Comparison of ENCODE assay signal across 14 cellular contexts in genomic region chr2:235506291-235506996, GRCh38. TPM values are rescaled to one million over a fixed set of nuclear protein-coding genes. Genes with fewer than 3 reads are reported as not detected.
DNase-seq lines count a peak whose midpoint lies in the region; ATAC-seq and TF ChIP-seq lines count a peak whose summit lies in the region.
"Had no signal": no experiment of that assay in that cellular context is flagged by ENCODE, and none has a peak within 500 bp of the region (broad histone marks: within the 10 kb centered on the region; RNA-seq: fewer than 3 reads in every experiment).

No MANE protein-coding gene starts in this region.

- no peak for TF ChIP-seq CTCF in RWPE1 (conservative IDR thresholded peaks at IDR 0.05; ENCODE audit: low read depth)
- no peak for TF ChIP-seq CTCF in upper lobe of right lung (IDR thresholded peaks at IDR 0.05)

- peak overlapping the region; percentile 59 for H3K27ac ChIP-seq in RWPE1
- peak overlapping the region; percentile 59 to 63 for H3K27ac ChIP-seq in mucosa of rectum (ENCODE audit: low read depth in 2 of 2, low read length in 2 of 2)
- no peak overlapping the region for H3K27ac ChIP-seq in upper lobe of right lung
- H3K27ac ChIP-seq: foreskin keratinocyte had no signal

- POLR2A ChIA-PET in RWPE1 (lab: Yijun Ruan, JAX; ENCODE audit: low non-redundant PET), result no interaction called here

- H3K4me3 ChIP-seq in mucosa of rectum (ENCODE audit: low read length in 2 of 2) (peak overlapping the region in 1 of 2 donors; percentile 37), upper lobe of right lung (no peak overlapping the region)

- H3K4me1 ChIP-seq in mucosa of rectum (ENCODE audit: control insufficient read depth in 2 of 2, insufficient read depth in 2 of 2, low read length in 2 of 2) (peaks cover 33 to 39% of the 10 kb centered on the region in 2 donors), upper lobe of right lung (peaks cover 39% of the 10 kb centered on the region)

- H3K27me3 ChIP-seq in mucosa of rectum (ENCODE audit: control insufficient read depth in 2 of 2, insufficient read depth in 2 of 2, low read length in 2 of 2) (no peaks in the 10 kb centered on the region), upper lobe of right lung (no peaks in the 10 kb centered on the region)
- H3K27me3 ChIP-seq: foreskin keratinocyte had no signal

- H3K4me1 Mint-ChIP-seq in activated T-helper 17 cell treated with anti-CD3 and anti-CD28 coated beads, Interleukin-2, amount 50 U/mL, for 72 hours, result peaks cover 6% of the 10 kb centered on the region

- H3K9me3 ChIP-seq in mucosa of rectum (ENCODE audit: control insufficient read depth in 2 of 2, low read length in 2 of 2) (no peaks in the 10 kb centered on the region), upper lobe of right lung (no peaks in the 10 kb centered on the region)

- no peak overlapping the region for H3K4me3 Mint-ChIP-seq in activated T-helper 17 cell treated with anti-CD3 and anti-CD28 coated beads, Interleukin-2, amount 50 U/mL, for 72 hours
- H3K4me3 Mint-ChIP-seq: natural killer cell treated with Interleukin-12 subunit alpha and Interleukin-12 subunit beta and Interleukin-15 and Interleukin-18, amount 100 ng/mL, for 72 hours had no signal

- ATAC-seq in upper lobe of right lung, result no peak
- ATAC-seq in stimulated activated naive CD8-positive, alpha-beta T cell treated with anti-CD3 and anti-CD28 coated beads, Interleukin-15, Interleukin-2, amounts not matched to agents 100 U/mL and 50 U/mL, for 24 hours, result no peak
- no peak for ATAC-seq in activated T-helper 17 cell treated with anti-CD3 and anti-CD28 coated beads, Interleukin-2, amount 50 U/mL, for 72 hours (replicated peaks)
- ATAC-seq: foreskin keratinocyte had no signal

- peaks cover 37% of the 10 kb centered on the region for H3K27me3 Mint-ChIP-seq in activated T-helper 17 cell treated with anti-CD3 and anti-CD28 coated beads, Interleukin-2, amount 50 U/mL, for 72 hours

- CTCF ChIA-PET in RWPE1 (lab: Yijun Ruan, JAX), result interaction anchor here (0.6 kb wide), 1 partner anchor 57 kb away, joined by 3 read pairs; no protein-coding TSS in a partner anchor

- H3K36me3 ChIP-seq in mucosa of rectum (ENCODE audit: control insufficient read depth in 2 of 2, insufficient read depth in 2 of 2, low read length in 2 of 2) (no peaks in the 10 kb centered on the region), upper lobe of right lung (no peaks in the 10 kb centered on the region)

- no peak overlapping the region for H3K27ac Mint-ChIP-seq in activated T-helper 17 cell treated with anti-CD3 and anti-CD28 coated beads, Interleukin-2, amount 50 U/mL, for 72 hours
- H3K27ac Mint-ChIP-seq: natural killer cell treated with Interleukin-12 subunit alpha and Interleukin-12 subunit beta and Interleukin-15 and Interleukin-18, amount 100 ng/mL, for 72 hours had no signal

- intact Hi-C loops in upper lobe of right lung (cut with DNase I), result no loop called here

- H3K9me3 Mint-ChIP-seq in activated T-helper 17 cell treated with anti-CD3 and anti-CD28 coated beads, Interleukin-2, amount 50 U/mL, for 72 hours, result no peaks in the 10 kb centered on the region
- H3K9me3 Mint-ChIP-seq: natural killer cell treated with Interleukin-12 subunit alpha and Interleukin-12 subunit beta and Interleukin-15 and Interleukin-18, amount 100 ng/mL, for 72 hours had no signal

- DNase-seq in DMS153 treated with DMSO at 0.1 percent for 48 hours (lab: John Stamatoyannopoulos, UW; ENCODE audit: unreplicated experiment), result peak; percentile 81
- DNase-seq in NCI-H187 treated with DMSO at 0.1 percent for 48 hours (lab: John Stamatoyannopoulos, UW), result peak; percentile 9
- no peak for DNase-seq in RWPE1 (ENCODE audit: low spot score)
- DNase-seq in upper lobe of right lung, result no peak
- no peak for DNase-seq in stimulated activated naive CD8-positive, alpha-beta T cell treated with anti-CD3 and anti-CD28 coated beads, Interleukin-15, Interleukin-2, amounts not matched to agents 100 U/mL and 50 U/mL, for 24 hours
- DNase-seq in NK-92 (lab: John Stamatoyannopoulos, UW; ENCODE audit: unreplicated experiment), result no peak
- DNase-seq: activated T-cell treated with anti-CD3 and anti-CD28 coated beads for 4 hours; cortex of kidney; foreskin keratinocyte; NCI-H446 treated with DMSO at 0.1 percent for 48 hours; stimulated activated CD8-positive, alpha-beta memory T cell treated with anti-CD3 and anti-CD28 coated beads, Interleukin-4, amount 100 ng/mL, for 48 hours had no signal

- no peaks in the 10 kb centered on the region for H3K36me3 Mint-ChIP-seq in activated T-helper 17 cell treated with anti-CD3 and anti-CD28 coated beads, Interleukin-2, amount 50 U/mL, for 72 hours (ENCODE audit: low read depth)
- H3K36me3 Mint-ChIP-seq: natural killer cell treated with Interleukin-12 subunit alpha and Interleukin-12 subunit beta and Interleukin-15 and Interleukin-18, amount 100 ng/mL, for 72 hours had no signal

- peak overlapping the region; percentile 24 to 58 for H3K9ac ChIP-seq in mucosa of rectum (ENCODE audit: low read depth in 1 of 2, low read length in 2 of 2)

RNA-seq across cellular contexts. Expression of gene AGAP1, which starts 12.6 kb away (rescaled TPM):
- 33.4 TPM for total RNA-seq in upper lobe of right lung
- 1 to 10 TPM; 2.2 to 5.3 TPM for total RNA-seq in activated T-helper 17 cell treated with anti-CD3 and anti-CD28 coated beads, Interleukin-2, amount 50 U/mL, for 72 hours

Comparison
In these comparisons a context has a peak if more than half of its experiments do, and no peak if none do; other contexts are left out.
1. DNase-seq: peak in DMS153 treated with DMSO at 0.1 percent for 48 hours (single experiment) and NCI-H187 treated with DMSO at 0.1 percent for 48 hours (single experiment); none in RWPE1 (single experiment), upper lobe of right lung (single experiment), stimulated activated naive CD8-positive, alpha-beta T cell treated with anti-CD3 and anti-CD28 coated beads, Interleukin-15, Interleukin-2, amounts not matched to agents 100 U/mL and 50 U/mL, for 24 hours (single experiment) and NK-92 (single experiment).